Comparison of ENCODE assay signal across 23 cellular contexts in genomic region chr15:80379671-80380070, GRCh38. TPM values are rescaled to one million over a fixed set of nuclear protein-coding genes. Genes with fewer than 3 reads are reported as not detected.
DNase-seq lines count a peak whose midpoint lies in the region; ATAC-seq lines count a peak whose summit lies in the region.
"Had no signal": no experiment of that assay in that cellular context is flagged by ENCODE, and none has a peak within 500 bp of the region (broad histone marks: within the 10 kb centered on the region; RNA-seq: fewer than 3 reads in every experiment).

No MANE protein-coding gene starts in this region.

- in situ Hi-C loops in G401 (cut with HindIII; ENCODE audit: low sequenced_read_pairs): no loop called here

- H3K27ac ChIP-seq in layer of hippocampus (ENCODE audit: low read depth, low read length): peak overlapping the region; percentile 66
- H3K27ac ChIP-seq: C4-2B, KMS-11, RWPE1 had no signal

- DNase-seq in G401 (ENCODE audit: low spot score) (peak; percentile 16), cerebellar cortex (ENCODE audit: low spot score) (peak; percentile 12), pons (ENCODE audit: low spot score) (peak; percentile 42), NCI-H2196 treated with DMSO at 0.1 percent for 48 hours (lab: John Stamatoyannopoulos, UW; ENCODE audit: unreplicated experiment) (no peak), NOMO-1 treated with DMSO at 0.1 percent for 48 hours (lab: John Stamatoyannopoulos, UW; ENCODE audit: unreplicated experiment) (no peak)
- DNase-seq: AML-193; CD8-positive, alpha-beta memory T cell; GF-D8; IMR-90; NCI-H1092 treated with DMSO at 0.1 percent for 48 hours; NCI-H1436 treated with DMSO at 0.1 percent for 48 hours; NCI-H1930; NCI-H226; NCI-H510A treated with DMSO at 0.1 percent for 48 hours; NCI-H748 treated with DMSO at 0.1 percent for 48 hours; SHP77 treated with DMSO at 0.1 percent for 48 hours had no signal

- no peak for ATAC-seq in GM21423 (IDR thresholded peaks at IDR 0.05; ENCODE audit: unreplicated experiment)
- ATAC-seq in HG02610 (IDR thresholded peaks at IDR 0.05; ENCODE audit: unreplicated experiment): no peak
- ATAC-seq: HCT116 had no signal

- H3K27me3 ChIP-seq in layer of hippocampus (ENCODE audit: control insufficient read depth, insufficient read depth, low read length): no peaks in the 10 kb centered on the region

RNA-seq across cellular contexts. Expression of gene ARNT2, which starts 24.5 kb away (rescaled TPM):
- not detected in 2 replicates for total RNA-seq in G401 (2014; rRNA removed; shearing (Covaris generic))

Comparison
In these comparisons a context has a peak if more than half of its experiments do, and no peak if none do; other contexts are left out.
1. DNase-seq: peak in G401 (single experiment), cerebellar cortex (single experiment) and pons (single experiment); none in NCI-H2196 treated with DMSO at 0.1 percent for 48 hours (single experiment) and NOMO-1 treated with DMSO at 0.1 percent for 48 hours (single experiment).